23 cellular contexts compared by ENCODE assay signal in the genomic region with DNA sequence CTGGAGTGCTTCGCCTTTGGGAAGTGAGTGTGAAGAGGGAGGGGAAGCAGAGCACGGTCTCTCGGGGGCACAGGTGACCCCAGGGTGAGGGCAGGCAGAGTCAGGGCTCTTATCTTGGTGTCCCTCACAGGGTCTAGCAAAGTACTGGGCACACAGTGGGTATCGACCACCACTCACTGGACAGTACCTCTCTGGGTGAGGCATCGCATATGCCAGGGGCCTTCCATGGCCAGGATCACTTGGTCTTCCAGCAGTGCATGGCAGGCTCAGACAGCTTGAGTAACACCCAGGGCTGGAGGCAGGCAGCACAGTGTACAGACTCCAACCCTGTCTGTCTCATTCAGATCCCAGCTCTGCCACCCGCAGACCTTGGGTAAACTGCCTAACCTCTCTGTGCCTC. TPM values are rescaled to one million over a fixed set of nuclear protein-coding genes. Genes with fewer than 3 reads are reported as not detected.
"Had no signal": no experiment of that assay in that cellular context is flagged by ENCODE, and none has a peak within 500 bp of the region (broad histone marks: within the 10 kb centered on the region; RNA-seq: fewer than 3 reads in every experiment).

No MANE protein-coding gene starts in this region.

- DNase-seq: Kasumi-1, MM.1S, NCI-H1092 treated with DMSO at 0.1 percent for 48 hours, NCI-H1436, NCI-H187, NCI-H2029, NCI-H2081 treated with DMSO at 0.1 percent for 48 hours, NCI-H2171, NCI-H226, NCI-H446, NCI-H510A, NCI-H524 treated with DMSO at 0.1 percent for 48 hours, NCI-H69, NCI-H774, Right ventricle myocardium superior, RPMI8226, SIG-M5 had no signal

- H3K27ac ChIP-seq: HL-60, KMS-11, SJSA1, SK-N-MC had no signal

- H3K36me3 ChIP-seq: SJSA1 had no signal

- H3K9me3 ChIP-seq: SJSA1 had no signal

- H3K4me2 ChIP-seq: KMS-11 had no signal

- H3K4me3 ChIP-seq: K562, SJSA1, SK-N-MC had no signal

- ATAC-seq: K562 had no signal

- H3K4me1 ChIP-seq: SJSA1 had no signal

RNA-seq across cellular contexts. Expression of gene CNTN2, which starts 16.6 kb away (rescaled TPM):
- total RNA-seq: K562, M059J, SJSA1 had no signal
